Comparison of ENCODE assay signal across 10 cellular contexts in genomic region chr18:58315739-58316215, GRCh38.
A peak's percentile ranks its signal among the peaks of the same experiment; 100 is the strongest.
DNase-seq lines count a peak whose midpoint lies in the region; ATAC-seq and TF ChIP-seq lines count a peak whose summit lies in the region.
"Had no signal": no experiment of that assay in that cellular context is flagged by ENCODE, and none has a peak within 500 bp of the region (broad histone marks: within the 10 kb centered on the region; RNA-seq: fewer than 3 reads in every experiment).

No MANE protein-coding gene starts in this region.

- no peak overlapping the region for H3K4me3 Mint-ChIP-seq in type B pancreatic cell
- H3K4me3 Mint-ChIP-seq: activated T-cell treated with anti-CD3 and anti-CD28 coated beads, Interleukin-2, amount 50 U/mL, for 72 hours; immature natural killer cell; stimulated activated naive CD8-positive, alpha-beta T cell treated with anti-CD3 and anti-CD28 coated beads, Interleukin-15, Interleukin-2, amounts not matched to agents 100 ng/mL and 50 ng/mL, for 24 hours had no signal

- H3K79me2 ChIP-seq in PC-9 (ENCODE audit: low read depth) = peaks cover 98% of the 10 kb centered on the region
- peaks cover 6% of the 10 kb centered on the region for H3K79me2 ChIP-seq in mesendoderm (ENCODE audit: control insufficient read depth, insufficient read depth, low read length)

- intact Hi-C loops in PC-9 (cut with micrococcal nuclease; ENCODE audit: unreplicated experiment) = loop anchor here (2.0 kb wide), 1 partner anchor 47 kb away; no protein-coding TSS in a partner anchor

- no peaks in the 10 kb centered on the region for H3K27me3 Mint-ChIP-seq in type B pancreatic cell
- H3K27me3 Mint-ChIP-seq: stimulated activated naive CD8-positive, alpha-beta T cell treated with anti-CD3 and anti-CD28 coated beads, Interleukin-15, Interleukin-2, amounts not matched to agents 100 ng/mL and 50 ng/mL, for 24 hours had no signal

- H3F3A ChIP-seq in PC-9 (ENCODE audit: insufficient read depth, low read depth) = peaks cover 34% of the 10 kb centered on the region

- H3K4me3 ChIP-seq in PC-9 = no peak overlapping the region
- no peak overlapping the region for H3K4me3 ChIP-seq in mesendoderm (ENCODE audit: low read length)

- H3K4me1 Mint-ChIP-seq in type B pancreatic cell (ENCODE audit: unreplicated experiment) = peaks cover 29% of the 10 kb centered on the region

- no peaks in the 10 kb centered on the region for H3K9me3 ChIP-seq in PC-9 (ENCODE audit: insufficient read depth, low read depth)

- H4K5ac ChIP-seq in mesendoderm (ENCODE audit: low read length) = no peak overlapping the region

- no peaks in the 10 kb centered on the region for H3K9me3 Mint-ChIP-seq in type B pancreatic cell
- H3K9me3 Mint-ChIP-seq: activated T-cell treated with anti-CD3 and anti-CD28 coated beads, Interleukin-2, amount 50 U/mL, for 72 hours; immature natural killer cell; stimulated activated naive CD8-positive, alpha-beta T cell treated with anti-CD3 and anti-CD28 coated beads, Interleukin-15, Interleukin-2, amounts not matched to agents 100 ng/mL and 50 ng/mL, for 24 hours had no signal

- DNase-seq in PC-9 (peak; percentile 37 to 52), dermis microvascular lymphatic vessel endothelial cell (ENCODE audit: low read depth in 2 of 2) (peak; percentile 51 to 87), mesendoderm (no peak), type B pancreatic cell (ENCODE audit: extremely low spot score, unreplicated experiment) (no peak), NCI-H2029 (lab: John Stamatoyannopoulos, UW) (no peak)
- DNase-seq in stimulated activated naive CD8-positive, alpha-beta T cell treated with anti-CD3 and anti-CD28 coated beads, Interleukin-15, Interleukin-2, amounts not matched to agents 100 U/mL and 50 U/mL, for 24 hours = no peak
- DNase-seq: activated T-cell treated with anti-CD3 and anti-CD28 coated beads, Interleukin-2, amount 50 U/mL, for 72 hours; immature natural killer cell had no signal

- no peak overlapping the region for H3K18ac ChIP-seq in mesendoderm (ENCODE audit: low read length)

- no peak overlapping the region for H3K56ac ChIP-seq in mesendoderm (ENCODE audit: low read length)

- H4K20me1 ChIP-seq in PC-9 (ENCODE audit: insufficient read depth) = peaks cover 42% of the 10 kb centered on the region

- H2BK15ac ChIP-seq in mesendoderm (replicated peaks; ENCODE audit: low read depth) = no peak overlapping the region

- H3K79me1 ChIP-seq in mesendoderm (ENCODE audit: low read length) = peaks cover 10% of the 10 kb centered on the region

- no peak overlapping the region for H2BK5ac ChIP-seq in mesendoderm (ENCODE audit: low read length)

- peaks cover 13% of the 10 kb centered on the region; the same call in 1 of the 2 replicates for H3K36me3 ChIP-seq in PC-9 (ENCODE audit: low read depth)
- no peaks in the 10 kb centered on the region for H3K36me3 ChIP-seq in mesendoderm (ENCODE audit: control insufficient read depth, insufficient read depth, low read length)

- H3K36me3 Mint-ChIP-seq in type B pancreatic cell = peaks cover 18% of the 10 kb centered on the region
- H3K36me3 Mint-ChIP-seq: immature natural killer cell had no signal

- H2BK120ac ChIP-seq in mesendoderm (ENCODE audit: low read depth, low read length) = no peak overlapping the region

- peak overlapping the region; percentile 52 for H3K27ac Mint-ChIP-seq in type B pancreatic cell
- H3K27ac Mint-ChIP-seq: activated T-cell treated with anti-CD3 and anti-CD28 coated beads, Interleukin-2, amount 50 U/mL, for 72 hours; immature natural killer cell; stimulated activated naive CD8-positive, alpha-beta T cell treated with anti-CD3 and anti-CD28 coated beads, Interleukin-15, Interleukin-2, amounts not matched to agents 100 ng/mL and 50 ng/mL, for 24 hours had no signal

- no peak overlapping the region for H3K4ac ChIP-seq in mesendoderm (ENCODE audit: low read depth, low read length)

- H3K27ac ChIP-seq in PC-9 = peak overlapping the region; percentile 30
- no peak overlapping the region for H3K27ac ChIP-seq in mesendoderm (ENCODE audit: low read depth, low read length)

- H3K23ac ChIP-seq in mesendoderm (ENCODE audit: low read length) = peak overlapping the region; percentile 37

- TF ChIP-seq CTCF in PC-9 (conservative IDR thresholded peaks at IDR 0.05) (no peak), type B pancreatic cell (conservative IDR thresholded peaks at IDR 0.05) (no peak)

- H2AK5ac ChIP-seq in mesendoderm (ENCODE audit: low read length) = no peak overlapping the region

- WGBS in mesendoderm (ENCODE audit: extremely low coverage, insufficient coverage, low lambda C conversion rate) = no CpG with 5 or more reads among the region's 15 CpGs

- H3K27me3 ChIP-seq in PC-9 (ENCODE audit: insufficient read depth, low read depth) (no peaks in the 10 kb centered on the region), mesendoderm (ENCODE audit: insufficient read depth, low read length, poor library complexity) (no peaks in the 10 kb centered on the region)

- no TSS peak for BruUV-seq in PC-9 (replicated peaks; lab: Mats Ljungman, UMichigan)

- POLR2A ChIA-PET in PC-9 (lab: Charles Lee; ENCODE audit: unreplicated experiment) = no interaction called here

- no peaks in the 10 kb centered on the region for H3K9me2 ChIP-seq in PC-9 (ENCODE audit: insufficient read depth)

- H4K8ac ChIP-seq in mesendoderm (ENCODE audit: low read depth, low read length) = no peak overlapping the region

- no peak overlapping the region for H3K9ac ChIP-seq in mesendoderm (ENCODE audit: low read length)

- no peak overlapping the region for H3K4me2 ChIP-seq in PC-9
- H3K4me2 ChIP-seq in mesendoderm (ENCODE audit: low read length) = no peak overlapping the region

- H3K4me1 ChIP-seq in PC-9 (replicated peaks; ENCODE audit: insufficient read depth) = peaks cover 35% of the 10 kb centered on the region
- H3K4me1 ChIP-seq in mesendoderm (ENCODE audit: control insufficient read depth, low read depth, low read length) = peaks cover 8% of the 10 kb centered on the region

- ATAC-seq in stimulated activated naive CD8-positive, alpha-beta T cell treated with anti-CD3 and anti-CD28 coated beads, Interleukin-15, Interleukin-2, amounts not matched to agents 100 U/mL and 50 U/mL, for 24 hours = no peak
- no peak for ATAC-seq in HG03565 (IDR thresholded peaks at IDR 0.05; ENCODE audit: unreplicated experiment)
- ATAC-seq: activated T-cell treated with anti-CD3 and anti-CD28 coated beads, Interleukin-2, amount 50 U/mL, for 72 hours had no signal

- H2AFZ ChIP-seq in PC-9 = no peak overlapping the region

- CTCF ChIA-PET in PC-9 (lab: Charles Lee) = no interaction called here

Comparison
In these comparisons a context has a peak if more than half of its experiments do, and no peak if none do; other contexts are left out.
1. DNase-seq: peak in PC-9 (2 of 2) and dermis microvascular lymphatic vessel endothelial cell (2 of 2); none in mesendoderm (single experiment), type B pancreatic cell (single experiment), stimulated activated naive CD8-positive, alpha-beta T cell treated with anti-CD3 and anti-CD28 coated beads, Interleukin-15, Interleukin-2, amounts not matched to agents 100 U/mL and 50 U/mL, for 24 hours (single experiment) and NCI-H2029 (single experiment).